1 cellular context compared by ENCODE assay signal in genomic region chr12:120223458-120224303, GRCh38.
TF ChIP-seq lines count a peak whose summit lies in the region.

No MANE protein-coding gene starts in this region.

TF ChIP-seq in GM23338, 12 proteins besides CTCF, POLR2A, EP300 and RAD21:
- TF ChIP-seq, protein P1, sequence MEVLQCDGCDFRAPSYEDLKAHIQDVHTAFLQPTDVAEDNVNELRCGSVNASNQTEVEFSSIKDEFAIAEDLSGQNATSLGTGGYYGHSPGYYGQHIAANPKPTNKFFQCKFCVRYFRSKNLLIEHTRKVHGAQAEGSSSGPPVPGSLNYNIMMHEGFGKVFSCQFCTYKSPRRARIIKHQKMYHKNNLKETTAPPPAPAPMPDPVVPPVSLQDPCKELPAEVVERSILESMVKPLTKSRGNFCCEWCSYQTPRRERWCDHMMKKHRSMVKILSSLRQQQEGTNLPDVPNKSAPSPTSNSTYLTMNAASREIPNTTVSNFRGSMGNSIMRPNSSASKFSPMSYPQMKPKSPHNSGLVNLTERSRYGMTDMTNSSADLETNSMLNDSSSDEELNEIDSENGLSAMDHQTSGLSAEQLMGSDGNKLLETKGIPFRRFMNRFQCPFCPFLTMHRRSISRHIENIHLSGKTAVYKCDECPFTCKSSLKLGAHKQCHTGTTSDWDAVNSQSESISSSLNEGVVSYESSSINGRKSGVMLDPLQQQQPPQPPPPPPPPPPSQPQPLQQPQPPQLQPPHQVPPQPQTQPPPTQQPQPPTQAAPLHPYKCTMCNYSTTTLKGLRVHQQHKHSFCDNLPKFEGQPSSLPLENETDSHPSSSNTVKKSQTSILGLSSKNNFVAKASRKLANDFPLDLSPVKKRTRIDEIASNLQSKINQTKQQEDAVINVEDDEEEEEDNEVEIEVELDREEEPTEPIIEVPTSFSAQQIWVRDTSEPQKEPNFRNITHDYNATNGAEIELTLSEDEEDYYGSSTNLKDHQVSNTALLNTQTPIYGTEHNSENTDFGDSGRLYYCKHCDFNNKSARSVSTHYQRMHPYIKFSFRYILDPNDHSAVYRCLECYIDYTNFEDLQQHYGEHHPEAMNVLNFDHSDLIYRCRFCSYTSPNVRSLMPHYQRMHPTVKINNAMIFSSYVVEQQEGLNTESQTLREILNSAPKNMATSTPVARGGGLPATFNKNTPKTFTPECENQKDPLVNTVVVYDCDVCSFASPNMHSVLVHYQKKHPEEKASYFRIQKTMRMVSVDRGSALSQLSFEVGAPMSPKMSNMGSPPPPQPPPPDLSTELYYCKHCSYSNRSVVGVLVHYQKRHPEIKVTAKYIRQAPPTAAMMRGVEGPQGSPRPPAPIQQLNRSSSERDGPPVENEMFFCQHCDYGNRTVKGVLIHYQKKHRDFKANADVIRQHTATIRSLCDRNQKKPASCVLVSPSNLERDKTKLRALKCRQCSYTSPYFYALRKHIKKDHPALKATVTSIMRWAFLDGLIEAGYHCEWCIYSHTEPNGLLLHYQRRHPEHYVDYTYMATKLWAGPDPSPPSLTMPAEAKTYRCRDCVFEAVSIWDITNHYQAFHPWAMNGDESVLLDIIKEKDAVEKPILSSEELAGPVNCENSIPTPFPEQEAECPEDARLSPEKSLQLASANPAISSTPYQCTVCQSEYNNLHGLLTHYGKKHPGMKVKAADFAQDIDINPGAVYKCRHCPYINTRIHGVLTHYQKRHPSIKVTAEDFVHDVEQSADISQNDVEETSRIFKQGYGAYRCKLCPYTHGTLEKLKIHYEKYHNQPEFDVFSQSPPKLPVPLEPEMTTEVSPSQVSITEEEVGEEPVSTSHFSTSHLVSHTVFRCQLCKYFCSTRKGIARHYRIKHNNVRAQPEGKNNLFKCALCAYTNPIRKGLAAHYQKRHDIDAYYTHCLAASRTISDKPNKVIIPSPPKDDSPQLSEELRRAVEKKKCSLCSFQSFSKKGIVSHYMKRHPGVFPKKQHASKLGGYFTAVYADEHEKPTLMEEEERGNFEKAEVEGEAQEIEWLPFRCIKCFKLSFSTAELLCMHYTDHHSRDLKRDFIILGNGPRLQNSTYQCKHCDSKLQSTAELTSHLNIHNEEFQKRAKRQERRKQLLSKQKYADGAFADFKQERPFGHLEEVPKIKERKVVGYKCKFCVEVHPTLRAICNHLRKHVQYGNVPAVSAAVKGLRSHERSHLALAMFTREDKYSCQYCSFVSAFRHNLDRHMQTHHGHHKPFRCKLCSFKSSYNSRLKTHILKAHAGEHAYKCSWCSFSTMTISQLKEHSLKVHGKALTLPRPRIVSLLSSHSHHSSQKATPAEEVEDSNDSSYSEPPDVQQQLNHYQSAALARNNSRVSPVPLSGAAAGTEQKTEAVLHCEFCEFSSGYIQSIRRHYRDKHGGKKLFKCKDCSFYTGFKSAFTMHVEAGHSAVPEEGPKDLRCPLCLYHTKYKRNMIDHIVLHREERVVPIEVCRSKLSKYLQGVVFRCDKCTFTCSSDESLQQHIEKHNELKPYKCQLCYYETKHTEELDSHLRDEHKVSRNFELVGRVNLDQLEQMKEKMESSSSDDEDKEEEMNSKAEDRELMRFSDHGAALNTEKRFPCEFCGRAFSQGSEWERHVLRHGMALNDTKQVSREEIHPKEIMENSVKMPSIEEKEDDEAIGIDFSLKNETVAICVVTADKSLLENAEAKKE (CRISPR knock-in tag; IDR thresholded peaks at IDR 0.05): no peak
- TF ChIP-seq ZNF114 (CRISPR knock-in tag; IDR thresholded peaks at IDR 0.05) (no peak), ZNF331 (CRISPR knock-in tag; IDR thresholded peaks at IDR 0.05; ENCODE audit: low read depth) (no peak), CREB1 (CRISPR knock-in tag; IDR thresholded peaks at IDR 0.05; ENCODE audit: low read depth) (no peak), EZH2 (IDR thresholded peaks at IDR 0.05; ENCODE audit: low read depth, unreplicated experiment) (no peak)
